ENCODE assay signal across 1 cellular context in genomic region chr2:86441789-86442641, GRCh38.
TF ChIP-seq lines count a peak whose summit lies in the region.

No MANE protein-coding gene starts in this region.

TF ChIP-seq in K562, 482 proteins besides CTCF, POLR2A, EP300 and RAD21 (continued from another document and continues in another):
- no peak for TF ChIP-seq ZNF407 (IDR thresholded peaks at IDR 0.05; ENCODE audit: low read depth)
- no peak for TF ChIP-seq NUFIP1 (IDR thresholded peaks at IDR 0.05; ENCODE audit: partially characterized antibody)
- TF ChIP-seq CGGBP1 (CRISPR knock-in tag; IDR thresholded peaks at IDR 0.05), result no peak
- TF ChIP-seq PKNOX1 (IDR thresholded peaks at IDR 0.05), result no peak
- no peak for TF ChIP-seq ETV6 (IDR thresholded peaks at IDR 0.05; ENCODE audit: borderline replicate concordance in 1 of 2, low read depth in 2 of 2, low read length in 1 of 2)
- TF ChIP-seq ETV6 (CRISPR knock-in tag; IDR thresholded peaks at IDR 0.05; ENCODE audit: borderline replicate concordance), result no peak
- no peak for TF ChIP-seq EHMT2 (IDR thresholded peaks at IDR 0.05)
- TF ChIP-seq ZBTB26 (CRISPR knock-in tag; IDR thresholded peaks at IDR 0.05), result no peak
- no peak for TF ChIP-seq POLR2AphosphoS2 (IDR thresholded peaks at IDR 0.05; ENCODE audit: low read length)
- 0 out of 2 replicates have a peak, but pooled peaks have one; percentile 29 for TF ChIP-seq DPF2 (IDR thresholded peaks at IDR 0.05)
- no peak for TF ChIP-seq PTRF (tag; IDR thresholded peaks at IDR 0.05)
- no peak for TF ChIP-seq TAL1 (IDR thresholded peaks at IDR 0.05)
- no peak for TF ChIP-seq SETDB1 (IDR thresholded peaks at IDR 0.05; ENCODE audit: low read length)
- no peak for TF ChIP-seq ZFPM2 (CRISPR knock-in tag; IDR thresholded peaks at IDR 0.05)
- TF ChIP-seq ARID3A (IDR thresholded peaks at IDR 0.05; ENCODE audit: borderline replicate concordance, low read depth, low read length), result no peak
- no peak for TF ChIP-seq CBFA2T2 (conservative IDR thresholded peaks at IDR 0.05)
- no peak for TF ChIP-seq GMEB1 (CRISPR knock-in tag; IDR thresholded peaks at IDR 0.05)
- no peak for TF ChIP-seq SUPT5H (IDR thresholded peaks at IDR 0.05)
- no peak for TF ChIP-seq SAFB (IDR thresholded peaks at IDR 0.05; ENCODE audit: borderline replicate concordance, low read depth, low read length)
- TF ChIP-seq GTF2F1 (IDR thresholded peaks at IDR 0.05; ENCODE audit: low read depth, low read length), result no peak
- TF ChIP-seq MEIS2 (IDR thresholded peaks at IDR 0.05; ENCODE audit: partially characterized antibody), result no peak
- TF ChIP-seq ZNF551 (CRISPR knock-in tag; IDR thresholded peaks at IDR 0.05), result no peak
- no peak for TF ChIP-seq ZNF324 (CRISPR knock-in tag; IDR thresholded peaks at IDR 0.05)
- no peak for TF ChIP-seq FOXJ2 (tag; IDR thresholded peaks at IDR 0.05)
- no peak for TF ChIP-seq SREBF2 (CRISPR knock-in tag; IDR thresholded peaks at IDR 0.05)
- TF ChIP-seq TCF7 (IDR thresholded peaks at IDR 0.05; ENCODE audit: borderline replicate concordance), result no peak
- TF ChIP-seq ARHGAP35 (IDR thresholded peaks at IDR 0.05; ENCODE audit: partially characterized antibody), result no peak
- no peak for TF ChIP-seq ESRRA (IDR thresholded peaks at IDR 0.05; ENCODE audit: borderline replicate concordance, low read depth)
- peak; percentile 27; the same call in 1 of the 2 replicates for TF ChIP-seq ZBTB7A (IDR thresholded peaks at IDR 0.05; ENCODE audit: borderline replicate concordance, control insufficient read depth, low read depth, low read length)
- no peak for TF ChIP-seq ZNF445 (CRISPR knock-in tag; IDR thresholded peaks at IDR 0.05; ENCODE audit: low read depth)
- TF ChIP-seq ZNF253 (CRISPR knock-in tag; conservative IDR thresholded peaks at IDR 0.05), result no peak
- TF ChIP-seq ATF1 (CRISPR knock-in tag; IDR thresholded peaks at IDR 0.05), result no peak
- peak; percentile 46; the same call in 1 of the 2 replicates for TF ChIP-seq ATF1 (tag; IDR thresholded peaks at IDR 0.05)
- TF ChIP-seq NFIX (CRISPR knock-in tag; IDR thresholded peaks at IDR 0.05; ENCODE audit: low read depth), result no peak
- no peak for TF ChIP-seq XRCC3 (IDR thresholded peaks at IDR 0.05)
- TF ChIP-seq MAFK (IDR thresholded peaks at IDR 0.05; ENCODE audit: low read length), result no peak
- no peak for TF ChIP-seq FUS (optimal IDR thresholded peaks at IDR 0.05; ENCODE audit: low read depth, low read length)
- TF ChIP-seq TAF9B (IDR thresholded peaks at IDR 0.05; ENCODE audit: partially characterized antibody), result no peak
- no peak for TF ChIP-seq BRD4 (IDR thresholded peaks at IDR 0.05)
- TF ChIP-seq CREM (IDR thresholded peaks at IDR 0.05; ENCODE audit: low read depth), result peak; percentile 51; the same call in 1 of the 2 replicates
- TF ChIP-seq MEF2A (IDR thresholded peaks at IDR 0.05; ENCODE audit: control insufficient read depth, low read depth, low read length), result no peak
- TF ChIP-seq MCM7 (IDR thresholded peaks at IDR 0.05), result no peak
- no peak for TF ChIP-seq TAF15 (IDR thresholded peaks at IDR 0.05; ENCODE audit: low read depth, low read length)
